ENCODE assay signal across 18 cellular contexts in the genomic region with DNA sequence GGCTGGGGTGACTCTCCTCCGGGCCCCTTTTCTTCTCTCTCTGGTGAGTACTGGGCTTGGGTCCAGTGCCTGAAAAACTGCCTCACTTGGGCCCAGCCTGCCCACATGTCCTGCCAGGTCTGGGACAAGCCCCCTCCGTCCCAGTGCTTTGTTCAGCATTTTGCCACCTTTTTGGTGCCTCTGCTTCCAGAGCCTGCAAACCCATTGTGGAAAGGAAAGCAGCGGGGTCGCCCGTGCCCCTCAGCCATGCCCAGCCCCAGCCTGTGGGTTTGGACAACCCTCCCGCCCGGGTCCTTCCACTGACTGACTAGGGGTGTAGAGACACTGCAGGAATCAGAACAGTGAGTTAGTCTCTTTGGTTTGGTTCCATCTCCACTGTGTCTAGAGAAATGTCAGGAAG.
DNase-seq lines count a peak whose midpoint lies in the region; ATAC-seq lines count a peak whose summit lies in the region.
"Had no signal": no experiment of that assay in that cellular context is flagged by ENCODE, and none has a peak within 500 bp of the region (broad histone marks: within the 10 kb centered on the region; RNA-seq: fewer than 3 reads in every experiment).

No MANE protein-coding gene starts in this region.

- H3K9me3 Mint-ChIP-seq in activated naive CD4-positive, alpha-beta T cell treated with anti-CD3 and anti-CD28 coated beads, Interleukin-2, amount 10 ng/mL, durations not matched to agents 7 days and 5 days: peaks cover 3% of the 10 kb centered on the region
- peaks cover 7% of the 10 kb centered on the region for H3K9me3 Mint-ChIP-seq in activated CD8-positive, alpha-beta T cell treated with anti-CD3 and anti-CD28 coated beads, Interleukin-2, amount 10 ng/mL, durations not matched to agents 7 days and 5 days (ENCODE audit: insufficient read depth)
- H3K9me3 Mint-ChIP-seq in naive thymus-derived CD8-positive, alpha-beta T cell: no peaks in the 10 kb centered on the region

- no peak for DNase-seq in activated naive CD4-positive, alpha-beta T cell treated with anti-CD3 and anti-CD28 coated beads, Interleukin-2, amount 10 ng/mL, durations not matched to agents 7 days and 5 days
- no peak for DNase-seq in activated naive CD4-positive, alpha-beta T cell treated with Interleukin-2 at 50 U/mL for 16 hours
- no peak for DNase-seq in activated CD8-positive, alpha-beta T cell treated with anti-CD3 and anti-CD28 coated beads, Interleukin-2, amount 10 ng/mL, durations not matched to agents 7 days and 5 days
- no peak for DNase-seq in naive thymus-derived CD8-positive, alpha-beta T cell
- no peak for DNase-seq in stimulated activated CD8-positive, alpha-beta memory T cell treated with anti-CD3 and anti-CD28 coated beads, Interleukin-4, amount 100 ng/mL, for 48 hours
- DNase-seq in COR-L47 (lab: John Stamatoyannopoulos, UW) (no peak), NCI-H510A (lab: John Stamatoyannopoulos, UW) (no peak)
- DNase-seq: HCEC 1CT, KBM-7, MV-4-11, NCI-H1105, NCI-H1436 treated with DMSO at 0.1 percent for 48 hours, NCI-H187 treated with DMSO at 0.1 percent for 48 hours, NCI-H2171 treated with DMSO at 0.1 percent for 48 hours, NCI-H524 treated with DMSO at 0.1 percent for 48 hours, NCI-H82, SHP77 had no signal

- H3K36me3 Mint-ChIP-seq in activated naive CD4-positive, alpha-beta T cell treated with anti-CD3 and anti-CD28 coated beads, Interleukin-2, amount 10 ng/mL, durations not matched to agents 7 days and 5 days: peaks cover 5% of the 10 kb centered on the region
- H3K36me3 Mint-ChIP-seq in activated CD8-positive, alpha-beta T cell treated with anti-CD3 and anti-CD28 coated beads, Interleukin-2, amount 10 ng/mL, durations not matched to agents 7 days and 5 days (ENCODE audit: low read depth): peaks cover 6% of the 10 kb centered on the region
- no peaks in the 10 kb centered on the region for H3K36me3 Mint-ChIP-seq in naive thymus-derived CD8-positive, alpha-beta T cell

- no peak overlapping the region for H3K4me3 Mint-ChIP-seq in activated naive CD4-positive, alpha-beta T cell treated with anti-CD3 and anti-CD28 coated beads, Interleukin-2, amount 10 ng/mL, durations not matched to agents 7 days and 5 days
- H3K4me3 Mint-ChIP-seq in activated CD8-positive, alpha-beta T cell treated with anti-CD3 and anti-CD28 coated beads, Interleukin-2, amount 10 ng/mL, durations not matched to agents 7 days and 5 days: no peak overlapping the region
- peak overlapping the region in 3 of 10 donors; percentile 81 to 87 (median 83) for H3K4me3 Mint-ChIP-seq in naive thymus-derived CD8-positive, alpha-beta T cell

- POLR2A ChIA-PET in activated CD8-positive, alpha-beta T cell treated with anti-CD3 and anti-CD28 coated beads, Interleukin-2, amount 10 ng/mL, durations not matched to agents 7 days and 5 days (lab: Charles Lee): no interaction called here
- POLR2A ChIA-PET in naive thymus-derived CD8-positive, alpha-beta T cell (lab: Charles Lee): no interaction called here

- no peak for ATAC-seq in activated CD8-positive, alpha-beta T cell treated with anti-CD3 and anti-CD28 coated beads, Interleukin-2, amount 10 ng/mL, durations not matched to agents 7 days and 5 days
- ATAC-seq in naive thymus-derived CD8-positive, alpha-beta T cell: no peak
- ATAC-seq: Panc1 had no signal

- peak overlapping the region; percentile 31 for H3K27ac Mint-ChIP-seq in activated naive CD4-positive, alpha-beta T cell treated with anti-CD3 and anti-CD28 coated beads, Interleukin-2, amount 10 ng/mL, durations not matched to agents 7 days and 5 days
- peak overlapping the region; percentile 91 for H3K27ac Mint-ChIP-seq in activated CD8-positive, alpha-beta T cell treated with anti-CD3 and anti-CD28 coated beads, Interleukin-2, amount 10 ng/mL, durations not matched to agents 7 days and 5 days
- peak overlapping the region in 7 of 10 donors; percentile 49 to 99 (median 92) for H3K27ac Mint-ChIP-seq in naive thymus-derived CD8-positive, alpha-beta T cell

- CTCF ChIA-PET in activated naive CD4-positive, alpha-beta T cell treated with anti-CD3 and anti-CD28 coated beads, Interleukin-2, amount 10 ng/mL, durations not matched to agents 7 days and 5 days (lab: Charles Lee): no interaction called here
- CTCF ChIA-PET in activated CD8-positive, alpha-beta T cell treated with anti-CD3 and anti-CD28 coated beads, Interleukin-2, amount 10 ng/mL, durations not matched to agents 7 days and 5 days (lab: Charles Lee): no interaction called here

- peaks cover 8% of the 10 kb centered on the region for H3K27me3 Mint-ChIP-seq in activated naive CD4-positive, alpha-beta T cell treated with anti-CD3 and anti-CD28 coated beads, Interleukin-2, amount 10 ng/mL, durations not matched to agents 7 days and 5 days
- H3K27me3 Mint-ChIP-seq in activated CD8-positive, alpha-beta T cell treated with anti-CD3 and anti-CD28 coated beads, Interleukin-2, amount 10 ng/mL, durations not matched to agents 7 days and 5 days (ENCODE audit: low read depth): peaks cover 8% of the 10 kb centered on the region
- peaks cover 0 to 3% (median 0%) of the 10 kb centered on the region in 5 donors for H3K27me3 Mint-ChIP-seq in naive thymus-derived CD8-positive, alpha-beta T cell

- H3K4me1 Mint-ChIP-seq in activated naive CD4-positive, alpha-beta T cell treated with anti-CD3 and anti-CD28 coated beads, Interleukin-2, amount 10 ng/mL, durations not matched to agents 7 days and 5 days: peaks cover 25% of the 10 kb centered on the region
- H3K4me1 Mint-ChIP-seq in activated CD8-positive, alpha-beta T cell treated with anti-CD3 and anti-CD28 coated beads, Interleukin-2, amount 10 ng/mL, durations not matched to agents 7 days and 5 days (ENCODE audit: low read depth): peaks cover 38% of the 10 kb centered on the region
- peaks cover 17 to 35% (median 25%) of the 10 kb centered on the region in 4 donors for H3K4me1 Mint-ChIP-seq in naive thymus-derived CD8-positive, alpha-beta T cell

Comparison
In these comparisons a context has a peak if more than half of its experiments do, and no peak if none do; other contexts are left out.
1. H3K27ac Mint-ChIP-seq: peak in every context shown above with its lines; median percentile 92 in naive thymus-derived CD8-positive, alpha-beta T cell; 91 in activated CD8-positive, alpha-beta T cell treated with anti-CD3 and anti-CD28 coated beads, Interleukin-2, amount 10 ng/mL, durations not matched to agents 7 days and 5 days; 31 in activated naive CD4-positive, alpha-beta T cell treated with anti-CD3 and anti-CD28 coated beads, Interleukin-2, amount 10 ng/mL, durations not matched to agents 7 days and 5 days.